In genomic region chr12:8950702-8951478, GRCh38 we compare ENCODE assay signal across 8 cellular contexts. TPM values are rescaled to one million over a fixed set of nuclear protein-coding genes. Genes with fewer than 3 reads are reported as not detected.
DNase-seq lines count a peak whose midpoint lies in the region; ATAC-seq and TF ChIP-seq lines count a peak whose summit lies in the region.

No MANE protein-coding gene starts in this region.

- ATAC-seq in body of pancreas (no peak), GM21381 (IDR thresholded peaks at IDR 0.05; ENCODE audit: unreplicated experiment) (no peak), GM21576 (IDR thresholded peaks at IDR 0.05; ENCODE audit: unreplicated experiment) (no peak)

- no peak for TF ChIP-seq POLR2A in body of pancreas (IDR thresholded peaks at IDR 0.05)

- peaks cover 0 to 7% (median 2%) of the 10 kb centered on the region in 3 donors for H3K9me3 Mint-ChIP-seq in IgD-negative memory B cell

- H3K27me3 ChIP-seq in body of pancreas (no peaks in the 10 kb centered on the region), mononuclear cell (ENCODE audit: insufficient read depth, low read length) (no peaks in the 10 kb centered on the region)

- 16 to 17% methylated on average over 9 of the region's 9 CpGs for WGBS in body of pancreas, 2 donors

- intact Hi-C loops in body of pancreas (cut with DNase I) = loop anchor here (10.0 kb wide), 1 partner anchor 84 kb away; no protein-coding TSS in a partner anchor

- DNase-seq in AG10803 (ENCODE audit: low read depth) (no peak), body of pancreas (no peak), NCI-H187 (lab: John Stamatoyannopoulos, UW) (no peak)
- DNase-seq in stimulated activated CD4-positive, alpha-beta T cell treated with anti-CD3 and anti-CD28 coated beads, Interleukin-4, amount 100 ng/mL, for 1 hour = no peak

- peaks cover 10% of the 10 kb centered on the region for H3K36me3 Mint-ChIP-seq in IgD-negative memory B cell

- TF ChIP-seq CTCF in AG10803 (conservative IDR thresholded peaks at IDR 0.05; ENCODE audit: low read length) (no peak; the same call in 1 of the 2 replicates), body of pancreas (IDR thresholded peaks at IDR 0.05) (peak in 1 of 7 experiments; percentile 6)

- H3K27me3 Mint-ChIP-seq in IgD-negative memory B cell = no peaks in the 10 kb centered on the region

- peak overlapping the region; percentile 84 to 99 (median 95) for H3K27ac Mint-ChIP-seq in IgD-negative memory B cell

- H3K4me3 ChIP-seq in AG10803 (ENCODE audit: low read length) (peak overlapping the region; percentile 70), body of pancreas (peak overlapping the region in 1 of 2 donors; percentile 83), mononuclear cell (ENCODE audit: low read length) (peak overlapping the region; percentile 74)

- peak overlapping the region in 3 of 4 donors; percentile 95 to 98 (median 95) for H3K27ac ChIP-seq in body of pancreas

- H3K36me3 ChIP-seq in body of pancreas (replicated peaks in 1 of 2; ENCODE audit: insufficient read depth in 1 of 2, low read depth in 2 of 2) = no peaks in the 10 kb centered on the region

- H3K4me1 ChIP-seq in body of pancreas (peaks cover 25% of the 10 kb centered on the region), mononuclear cell (ENCODE audit: insufficient read depth, low read length) (peaks cover 59% of the 10 kb centered on the region)

- H3K9me3 ChIP-seq in body of pancreas = no peaks in the 10 kb centered on the region
- no peaks in the 10 kb centered on the region for H3K9me3 ChIP-seq in mononuclear cell (ENCODE audit: low read depth, low read length)

- H3K4me3 Mint-ChIP-seq in IgD-negative memory B cell = peak overlapping the region; percentile 93 to 98 (median 96)

- peaks cover 27 to 44% (median 42%) of the 10 kb centered on the region in 3 donors for H3K4me1 Mint-ChIP-seq in IgD-negative memory B cell

RNA-seq across cellular contexts. Expression of gene M6PR, which starts 1.4 kb away (rescaled TPM):
- polyA plus RNA-seq in IgD-negative memory B cell = 186 TPM
- total RNA-seq in body of pancreas (10 to 100 TPM; 43.8 to 57.3 TPM), mononuclear cell (78.2 TPM)

RNA-seq across cellular contexts. Expression of gene PHC1, which starts 36.6 kb away (rescaled TPM):
- 18.7 TPM for polyA plus RNA-seq in IgD-negative memory B cell
- 10 to 100 TPM; 27.0 to 34.5 TPM for total RNA-seq in body of pancreas
- total RNA-seq in mononuclear cell = 26.9 TPM

RNA-seq across cellular contexts. Expression of gene KLRG1, which starts 38.5 kb away (rescaled TPM):
- 16.8 TPM for polyA plus RNA-seq in IgD-negative memory B cell
- total RNA-seq in body of pancreas = under 1 TPM; 0.78 to 0.99 TPM
- 23.6 TPM for total RNA-seq in mononuclear cell

Comparison
In these comparisons a context has a peak if more than half of its experiments do, and no peak if none do; other contexts are left out.
1. RNA of gene KLRG1, which starts 38.5 kb away (total RNA-seq): 23.6 TPM in mononuclear cell (single experiment); 0.78 to 0.99 TPM in body of pancreas; every median in the first group is over 10 times any median in the second.